In genomic region chr6:100472674-100473073, GRCh38 we compare ENCODE assay signal across 8 cellular contexts. TPM values are rescaled to one million over a fixed set of nuclear protein-coding genes. Genes with fewer than 3 reads are reported as not detected.
DNase-seq lines count a peak whose midpoint lies in the region; ATAC-seq, FAIRE-seq and TF ChIP-seq lines count a peak whose summit lies in the region.

No MANE protein-coding gene starts in this region.

- FAIRE-seq in bronchial epithelial cell (lab: Jason Lieb, UNC) = no peak

- TF ChIP-seq POLR2A in heart left ventricle (IDR thresholded peaks at IDR 0.05) = no peak

- H3K27ac ChIP-seq in heart left ventricle = no peak overlapping the region

- no peaks in the 10 kb centered on the region for H3K36me3 ChIP-seq in bronchial epithelial cell (ENCODE audit: control insufficient read depth, insufficient read depth, low read length)
- H3K36me3 ChIP-seq in BE2C = no peaks in the 10 kb centered on the region
- no peaks in the 10 kb centered on the region for H3K36me3 ChIP-seq in heart left ventricle

- H3K9me3 ChIP-seq in BE2C = no peaks in the 10 kb centered on the region
- H3K9me3 ChIP-seq in heart left ventricle = no peaks in the 10 kb centered on the region

- intact Hi-C loops in heart left ventricle (cut with DNase I) = loop anchor here in 1 of 10 donors (10.0 kb wide), 1 partner anchor 468 kb away; no protein-coding TSS in a partner anchor

- ATAC-seq in GM18511 (IDR thresholded peaks at IDR 0.05; ENCODE audit: unreplicated experiment) (peak; percentile 88), GM21528 (IDR thresholded peaks at IDR 0.05; ENCODE audit: low FRiP score, unreplicated experiment) (peak; percentile 83), HG03521 (IDR thresholded peaks at IDR 0.05; ENCODE audit: unreplicated experiment) (peak; percentile 83), heart left ventricle (no peak)

- WGBS in heart left ventricle, 4 donors = 19 to 25% (median 19%) methylated on average over 3 of the region's 3 CpGs

- DNase-seq in bronchial epithelial cell (ENCODE audit: low read depth) (peak; percentile 77), NCI-H1436 (lab: John Stamatoyannopoulos, UW) (no peak), activated gamma-delta T cell treated with Interleukin-2 at 50 U/mL for 16 hours (no peak), BE2C (no peak), heart left ventricle (no peak)

- TF ChIP-seq CTCF in bronchial epithelial cell (IDR thresholded peaks at IDR 0.05; ENCODE audit: insufficient read depth, low read length, severe bottlenecking) (no peak), BE2C (IDR thresholded peaks at IDR 0.05; ENCODE audit: low read depth, low read length) (no peak), heart left ventricle (IDR thresholded peaks at IDR 0.05) (no peak)

- H3K4me1 ChIP-seq in BE2C (no peaks in the 10 kb centered on the region), heart left ventricle (peaks cover 0 to 2% (median 0%) of the 10 kb centered on the region in 12 donors)

- peaks cover 23% of the 10 kb centered on the region for H3K27me3 ChIP-seq in bronchial epithelial cell (ENCODE audit: control insufficient read depth, insufficient read depth, low read length)
- peaks cover 58% of the 10 kb centered on the region for H3K27me3 ChIP-seq in BE2C
- peaks cover 14 to 94% (median 48%) of the 10 kb centered on the region in 9 donors for H3K27me3 ChIP-seq in heart left ventricle

- H3K4me3 ChIP-seq in bronchial epithelial cell (ENCODE audit: low read depth, low read length) (no peak overlapping the region), BE2C (ENCODE audit: low read depth, low read length) (no peak overlapping the region), heart left ventricle (no peak overlapping the region)

RNA-seq across cellular contexts. Expression of gene SIM1, which starts 8.0 kb away (rescaled TPM):
- total RNA-seq in bronchial epithelial cell (not detected in 2 replicates), heart left ventricle (under 1 TPM in 1 of 9 donors, not detected in 8; 0.50 TPM)
- polyA plus RNA-seq in BE2C (2012; ENCODE audit: insufficient read depth, insufficient read length, low read depth) = not detected
- polyA plus RNA-seq in heart left ventricle = not detected

Comparison
In these comparisons a context has a peak if more than half of its experiments do, and no peak if none do; other contexts are left out.
1. ATAC-seq: peak in GM18511 (single experiment), GM21528 (single experiment) and HG03521 (single experiment); none in heart left ventricle (0 of 4).